Comparison of ENCODE assay signal across 8 cellular contexts in the genomic region with DNA sequence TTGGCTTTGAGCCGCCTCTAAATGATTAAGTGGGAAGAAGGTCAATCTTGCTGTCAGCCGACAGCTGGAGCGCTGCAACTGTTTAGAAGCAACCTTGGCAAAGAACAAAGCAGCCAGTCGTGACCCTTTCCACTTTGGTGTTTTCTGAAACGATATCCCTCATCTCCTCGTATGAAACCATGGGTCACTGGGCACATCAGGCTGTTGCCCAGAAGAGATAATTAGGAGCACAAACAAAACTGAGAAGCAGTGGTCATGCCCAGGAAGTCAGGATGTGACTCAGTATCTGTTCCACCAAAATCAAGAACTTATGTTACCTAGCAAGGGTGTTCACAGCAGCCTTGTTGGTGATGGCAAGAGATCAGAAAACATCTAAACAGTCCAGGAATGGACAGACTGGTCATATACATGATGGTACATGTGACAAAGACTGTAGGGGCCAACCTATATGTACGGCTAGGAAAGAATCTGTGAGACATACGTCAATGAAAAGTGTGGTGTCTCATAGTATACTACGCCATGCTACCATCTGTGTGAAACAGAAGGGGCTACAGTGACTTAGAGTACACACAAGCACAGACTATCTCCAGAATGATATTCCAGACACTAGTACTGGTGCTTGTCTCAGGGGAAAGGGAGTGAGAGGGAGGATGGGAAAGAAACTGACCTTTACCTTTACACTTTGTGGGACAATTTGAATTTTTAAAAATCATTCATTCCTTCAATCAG. TPM values are rescaled to one million over a fixed set of nuclear protein-coding genes. Genes with fewer than 3 reads are reported as not detected.
DNase-seq lines count a peak whose midpoint lies in the region; ATAC-seq and TF ChIP-seq lines count a peak whose summit lies in the region.
"Had no signal": no experiment of that assay in that cellular context is flagged by ENCODE, and none has a peak within 500 bp of the region (broad histone marks: within the 10 kb centered on the region; RNA-seq: fewer than 3 reads in every experiment).

No MANE protein-coding gene starts in this region.

- peak; percentile 69 for ATAC-seq in IMR-90 (ENCODE audit: low read depth)
- ATAC-seq in left ventricle myocardium superior: peak; percentile 46
- ATAC-seq in GM21390 (IDR thresholded peaks at IDR 0.05; ENCODE audit: unreplicated experiment): no peak

- dilution Hi-C loops in IMR-90 (cut with HindIII; ENCODE audit: low sequenced_read_pairs, unreplicated experiment): no loop called here

- peak overlapping the region; percentile 58 for H3K4ac ChIP-seq in IMR-90 (ENCODE audit: low read depth, low read length)

- H3K9me1 ChIP-seq in IMR-90 (ENCODE audit: insufficient read depth, low read length): peaks cover 7% of the 10 kb centered on the region

- H3K27me3 ChIP-seq in IMR-90 (ENCODE audit: control insufficient read depth, insufficient read depth, low read length) (no peaks in the 10 kb centered on the region), stomach (no peaks in the 10 kb centered on the region)

- H4K8ac ChIP-seq in IMR-90 (ENCODE audit: low read depth in 2 of 2, low read length in 2 of 2): peak overlapping the region in 1 of 2 experiments; percentile 29; a peak in 1 of 4 replicates

- H3K27ac Mint-ChIP-seq in activated T-helper 2 cell treated with anti-CD3 and anti-CD28 coated beads, Interferon-gamma antibody, Interleukin-2, Interleukin-4, amounts not matched to agents 10 μg/mL and 5 μg/mL and 100 μg/mL, durations not matched to agents 14 hours and 24 hours and 36 hours: peak overlapping the region; percentile 76

- in situ Hi-C loops in IMR-90 (cut with MboI; ENCODE audit: low sequenced_read_pairs): no loop called here

- H3K56ac ChIP-seq in IMR-90 (ENCODE audit: extremely low read depth, insufficient read depth, low read length): no peak overlapping the region

- H3K4me2 ChIP-seq in IMR-90 (ENCODE audit: low read depth, low read length): peak overlapping the region; percentile 48

- peak overlapping the region; percentile 41 for H2BK20ac ChIP-seq in IMR-90 (ENCODE audit: low read depth, low read length)

- peak overlapping the region; percentile 51; the same call in 1 of the 2 replicates for H2AK5ac ChIP-seq in IMR-90 (ENCODE audit: low read depth, low read length)

- no TSS peak for BruUV-seq in IMR-90 (replicated peaks; lab: Mats Ljungman, UMichigan)

- H2BK120ac ChIP-seq in IMR-90 (ENCODE audit: low read depth, low read length): peak overlapping the region; percentile 60

- H2AFZ ChIP-seq in IMR-90 (replicated peaks; ENCODE audit: low read length, poor library complexity): peak overlapping the region; percentile 56

- peak overlapping the region; percentile 8; the same call in 1 of the 2 replicates for H3K27ac ChIP-seq in IMR-90 (ENCODE audit: insufficient read depth, low read length)
- peak overlapping the region; percentile 20 to 84 (median 76) for H3K27ac ChIP-seq in stomach

- TF ChIP-seq POLR2A in IMR-90 (IDR thresholded peaks at IDR 0.05; ENCODE audit: low read depth, low read length): no peak
- no peak for TF ChIP-seq POLR2A in stomach (IDR thresholded peaks at IDR 0.05)

- H3K18ac ChIP-seq in IMR-90 (ENCODE audit: low read depth, low read length): peak overlapping the region; percentile 76; the same call in 1 of the 2 replicates

- peaks cover 0 to 14% of the 10 kb centered on the region in 2 experiments; a peak in 1 of 4 replicates for H3K79me1 ChIP-seq in IMR-90 (ENCODE audit: low read depth in 1 of 2, low read length in 2 of 2)

- POLR2A ChIA-PET in IMR-90 (lab: Charles Lee; ENCODE audit: unreplicated experiment): interaction anchor here (0.6 kb wide), 1 partner anchor 278 kb away, joined by 3 read pairs; no protein-coding TSS in a partner anchor

- CTCF ChIA-PET in IMR-90 (lab: Yijun Ruan, JAX): no interaction called here

- peak overlapping the region; percentile 54 for H3K14ac ChIP-seq in IMR-90 (replicated peaks; ENCODE audit: low read depth, low read length)

- H4K20me1 ChIP-seq in IMR-90 (ENCODE audit: insufficient read depth, low read length): no peaks in the 10 kb centered on the region

- H3K9me3 ChIP-seq in IMR-90 (ENCODE audit: control insufficient read depth, insufficient read depth, low read length) (no peaks in the 10 kb centered on the region), stomach (no peaks in the 10 kb centered on the region)

- peak overlapping the region; percentile 0 for H4K5ac ChIP-seq in IMR-90 (ENCODE audit: low read depth, low read length)

- intact Hi-C loops in IMR-90 (cut with micrococcal nuclease) (no loop called here), left ventricle myocardium superior (cut with micrococcal nuclease) (no loop called here), stomach (cut with DNase I; ENCODE audit: low total_unique reads) (no loop called here)
- intact Hi-C loops in activated T-helper 2 cell treated with anti-CD3 and anti-CD28 coated beads, Interferon-gamma antibody, Interleukin-2, Interleukin-4, amounts not matched to agents 10 μg/mL and 5 μg/mL and 100 μg/mL, durations not matched to agents 14 hours and 24 hours and 36 hours (cut with micrococcal nuclease): loop anchor here (2.0 kb wide), 1 partner anchor 13 kb away; no protein-coding TSS in a partner anchor

- no peaks in the 10 kb centered on the region for H3K27me3 Mint-ChIP-seq in activated T-helper 2 cell treated with anti-CD3 and anti-CD28 coated beads, Interferon-gamma antibody, Interleukin-2, Interleukin-4, amounts not matched to agents 10 μg/mL and 5 μg/mL and 100 μg/mL, durations not matched to agents 14 hours and 24 hours and 36 hours (ENCODE audit: low read depth)

- peaks cover 30% of the 10 kb centered on the region for H3K4me1 Mint-ChIP-seq in activated T-helper 2 cell treated with anti-CD3 and anti-CD28 coated beads, Interferon-gamma antibody, Interleukin-2, Interleukin-4, amounts not matched to agents 10 μg/mL and 5 μg/mL and 100 μg/mL, durations not matched to agents 14 hours and 24 hours and 36 hours (ENCODE audit: low read depth)

- H3K36me3 ChIP-seq in IMR-90 (ENCODE audit: control insufficient read depth, insufficient read depth, low read length) (peaks cover 16% of the 10 kb centered on the region; the same call in 1 of the 2 replicates), stomach (peaks cover 25 to 72% (median 56%) of the 10 kb centered on the region in 4 donors)

- H3K4me3 ChIP-seq in IMR-90 (ENCODE audit: insufficient read depth, low read depth, low read length) (no peak overlapping the region), stomach (no peak overlapping the region)

- peak overlapping the region; percentile 22 for H2BK5ac ChIP-seq in IMR-90 (ENCODE audit: low read depth, low read length, poor library complexity, severe bottlenecking)

- peak overlapping the region; percentile 45 for H4K91ac ChIP-seq in IMR-90 (ENCODE audit: insufficient read depth, low read depth, low read length)

- TF ChIP-seq EP300 in stomach (IDR thresholded peaks at IDR 0.05): no peak

- peak; percentile 66 for DNase-seq in IMR-90
- no peak for DNase-seq in activated T-helper 2 cell treated with anti-CD3 and anti-CD28 coated beads, Interferon-gamma antibody, Interleukin-2, Interleukin-4, amounts not matched to agents 10 μg/mL and 5 μg/mL and 100 μg/mL, durations not matched to agents 14 hours and 24 hours and 36 hours (ENCODE audit: low spot score)
- DNase-seq in left ventricle myocardium superior: no peak
- no peak for DNase-seq in stomach
- DNase-seq in NCI-H1092 treated with DMSO at 0.1 percent for 48 hours (lab: John Stamatoyannopoulos, UW): no peak
- DNase-seq in activated CD4-positive, CD25-positive, alpha-beta regulatory T cell treated with anti-CD3 and anti-CD28 coated beads, Interleukin-2, amount 50 U/mL, for 72 hours: no peak
- DNase-seq: activated CD4-positive, alpha-beta T cell treated with anti-CD3 and anti-CD28 coated beads, Interleukin-2, amount 50 U/mL, for 48 hours had no signal

- H2BK15ac ChIP-seq in IMR-90 (ENCODE audit: low read depth, low read length): peak overlapping the region; percentile 59; the same call in 1 of the 3 replicates

- H3K4me3 Mint-ChIP-seq in activated T-helper 2 cell treated with anti-CD3 and anti-CD28 coated beads, Interferon-gamma antibody, Interleukin-2, Interleukin-4, amounts not matched to agents 10 μg/mL and 5 μg/mL and 100 μg/mL, durations not matched to agents 14 hours and 24 hours and 36 hours (ENCODE audit: low read depth): peak overlapping the region; percentile 19

- peaks cover 69% of the 10 kb centered on the region for H3K36me3 Mint-ChIP-seq in activated T-helper 2 cell treated with anti-CD3 and anti-CD28 coated beads, Interferon-gamma antibody, Interleukin-2, Interleukin-4, amounts not matched to agents 10 μg/mL and 5 μg/mL and 100 μg/mL, durations not matched to agents 14 hours and 24 hours and 36 hours (ENCODE audit: low read depth)

- H3K23ac ChIP-seq in IMR-90 (ENCODE audit: low read depth, low read length): peak overlapping the region; percentile 6

- H3K4me1 ChIP-seq in IMR-90 (ENCODE audit: control insufficient read depth, insufficient read depth, low read length) (peaks cover 19% of the 10 kb centered on the region), stomach (peaks cover 19 to 47% (median 41%) of the 10 kb centered on the region in 4 donors)

- no peak overlapping the region for H2AK9ac ChIP-seq in IMR-90 (replicated peaks; ENCODE audit: low read depth, low read length, poor library complexity)

- H3K9ac ChIP-seq in IMR-90 (ENCODE audit: low read depth, low read length): no peak overlapping the region

- no peak for TF ChIP-seq RAD21 in IMR-90 (IDR thresholded peaks at IDR 0.05; ENCODE audit: low read length)

- no peak for TF ChIP-seq CTCF in IMR-90 (conservative IDR thresholded peaks at IDR 0.05; ENCODE audit: low read depth, low read length)
- no peak for TF ChIP-seq CTCF in stomach (IDR thresholded peaks at IDR 0.05)

- no peaks in the 10 kb centered on the region for H3K9me3 Mint-ChIP-seq in activated T-helper 2 cell treated with anti-CD3 and anti-CD28 coated beads, Interferon-gamma antibody, Interleukin-2, Interleukin-4, amounts not matched to agents 10 μg/mL and 5 μg/mL and 100 μg/mL, durations not matched to agents 14 hours and 24 hours and 36 hours

- WGBS in IMR-90 (ENCODE audit: extremely low coverage in 2 of 2, insufficient read length in 1 of 2), 2 experiments: 31% methylated on average over 3 of the region's 9 CpGs; no CpG with 5 or more reads in 1 of the 2 experiments
- 58 to 67% (median 61%) methylated on average over 9 of the region's 9 CpGs for WGBS in stomach, 5 donors

RNA-seq across cellular contexts. Expression of a gene that starts 22.4 kb away (rescaled TPM):
- total RNA-seq in IMR-90 (2012; rRNA removed) (28.6 and 32.3 TPM in 2 replicates), left ventricle myocardium superior (33.2 TPM), stomach (10 to 100 TPM in 2 of 5 donors, 1 to 10 TPM in 2, under 1 TPM in 1; 0.45 to 27.0 (median 7.6) TPM)
- polyA plus RNA-seq in IMR-90 (2012; rRNA removed) (14.3 and 17.8 TPM in 2 replicates), stomach (10 to 100 TPM; 18.9 to 41.1 (median 24.0) TPM)
- 7.2 and 13.7 TPM in 2 replicates for polyA plus RNA-seq in IMR-90 (2012; cell fraction: cytosol; rRNA removed)
- 1.8 and 8.6 TPM in 2 replicates for polyA plus RNA-seq in IMR-90 (2012; cell fraction: nucleus; rRNA removed; ENCODE audit: low replicate concordance)
- 21.7 and 25.1 TPM in 2 replicates for total RNA-seq in activated T-helper 2 cell treated with anti-CD3 and anti-CD28 coated beads, Interferon-gamma antibody, Interleukin-2, Interleukin-4, amounts not matched to agents 10 μg/mL and 5 μg/mL and 100 μg/mL, durations not matched to agents 14 hours and 24 hours and 36 hours

RNA-seq across cellular contexts. Expression of a gene that starts 40.2 kb away (rescaled TPM):
- 6.3 and 6.7 TPM in 2 replicates for total RNA-seq in IMR-90 (2012; rRNA removed)
- polyA plus RNA-seq in IMR-90 (2012; rRNA removed): 23.0 and 26.3 TPM in 2 replicates
- polyA plus RNA-seq in IMR-90 (2012; cell fraction: cytosol; rRNA removed): 10.2 and 16.7 TPM in 2 replicates
- polyA plus RNA-seq in IMR-90 (2012; cell fraction: nucleus; rRNA removed; ENCODE audit: low replicate concordance): 51.9 and 61.4 TPM in 2 replicates
- 8.3 and 8.6 TPM in 2 replicates for total RNA-seq in activated T-helper 2 cell treated with anti-CD3 and anti-CD28 coated beads, Interferon-gamma antibody, Interleukin-2, Interleukin-4, amounts not matched to agents 10 μg/mL and 5 μg/mL and 100 μg/mL, durations not matched to agents 14 hours and 24 hours and 36 hours
- 28.6 TPM for total RNA-seq in left ventricle myocardium superior
- 10 to 100 TPM; 15.2 to 51.6 (median 23.2) TPM for total RNA-seq in stomach
- 10 to 100 TPM; 12.8 to 42.6 (median 24.7) TPM for polyA plus RNA-seq in stomach
